In genomic region chr19:51460164-51460992, GRCh38 we compare ENCODE assay signal across 11 cellular contexts. TPM values are rescaled to one million over a fixed set of nuclear protein-coding genes. Genes with fewer than 3 reads are reported as not detected.
DNase-seq lines count a peak whose midpoint lies in the region; ATAC-seq and FAIRE-seq lines count a peak whose summit lies in the region.
"Had no signal": no experiment of that assay in that cellular context is flagged by ENCODE, and none has a peak within 500 bp of the region (broad histone marks: within the 10 kb centered on the region; RNA-seq: fewer than 3 reads in every experiment).

No MANE protein-coding gene starts in this region.

- H3K9me3 Mint-ChIP-seq in stimulated activated naive B cell treated with anti-CD40 and anti-IgM and Interleukin-4, amounts not matched to agents 10 μg/mL and 1 μg/mL and 100 μg/mL, for 72 hours = no peaks in the 10 kb centered on the region

- H3K4me3 Mint-ChIP-seq in stimulated activated naive B cell treated with anti-CD40 and anti-IgM and Interleukin-4, amounts not matched to agents 10 μg/mL and 1 μg/mL and 100 μg/mL, for 72 hours = peak overlapping the region; percentile 54 to 68

- H3K4me1 Mint-ChIP-seq in stimulated activated naive B cell treated with anti-CD40 and anti-IgM and Interleukin-4, amounts not matched to agents 10 μg/mL and 1 μg/mL and 100 μg/mL, for 72 hours = peaks cover 13 to 21% of the 10 kb centered on the region in 2 donors

- peak overlapping the region; percentile 73 for H3K27ac Mint-ChIP-seq in stimulated activated naive B cell treated with anti-CD40 and anti-IgM and Interleukin-4, amounts not matched to agents 10 μg/mL and 1 μg/mL and 100 μg/mL, for 72 hours

- ATAC-seq in stimulated activated naive B cell treated with anti-CD40 and anti-IgM and Interleukin-4, amounts not matched to agents 10 μg/mL and 1 μg/mL and 100 μg/mL, for 72 hours (replicated peaks) = peak; percentile 51 to 58
- ATAC-seq in GM21717 (IDR thresholded peaks at IDR 0.05; ENCODE audit: unreplicated experiment) (no peak), GM18517 (IDR thresholded peaks at IDR 0.05; ENCODE audit: unreplicated experiment) (no peak)

- DNase-seq in NCI-H748 (lab: John Stamatoyannopoulos, UW; ENCODE audit: unreplicated experiment) (peak; percentile 16), NCI-H748 treated with DMSO at 0.1 percent for 48 hours (lab: John Stamatoyannopoulos, UW) (no peak), OCI-M1 (lab: John Stamatoyannopoulos, UW) (peak; percentile 85), iPS DF 4.7 (ENCODE audit: extremely low read depth, low spot score) (peak; percentile 25), frontal cortex (ENCODE audit: low spot score in 2 of 2) (no peak)
- no peak for DNase-seq in stimulated activated naive B cell treated with anti-CD40 and anti-IgM and Interleukin-4, amounts not matched to agents 10 μg/mL and 1 μg/mL and 100 μg/mL, for 72 hours
- DNase-seq: hypothalamus; stimulated activated CD4-positive, alpha-beta T cell treated with anti-CD3 and anti-CD28 coated beads, Interleukin-2, amount 100 ng/mL, for 24 hours had no signal

- FAIRE-seq in frontal cortex (lab: Jason Lieb, UNC) = no peak

- peaks cover 47 to 65% of the 10 kb centered on the region in 2 donors for H3K27me3 Mint-ChIP-seq in stimulated activated naive B cell treated with anti-CD40 and anti-IgM and Interleukin-4, amounts not matched to agents 10 μg/mL and 1 μg/mL and 100 μg/mL, for 72 hours

- peaks cover 0 to 2% of the 10 kb centered on the region in 2 donors for H3K36me3 Mint-ChIP-seq in stimulated activated naive B cell treated with anti-CD40 and anti-IgM and Interleukin-4, amounts not matched to agents 10 μg/mL and 1 μg/mL and 100 μg/mL, for 72 hours

RNA-seq across cellular contexts. Expression of gene SIGLEC8, which starts 2.1 kb away (rescaled TPM):
- 0.82 TPM for total RNA-seq in frontal cortex

RNA-seq across cellular contexts. Expression of gene CEACAM18, which starts 18.0 kb away (rescaled TPM):
- not detected for total RNA-seq in frontal cortex
- total RNA-seq: adrenal gland had no signal

RNA-seq across cellular contexts. Expression of gene SIGLEC12, which starts 41.2 kb away (rescaled TPM):
- total RNA-seq in frontal cortex = not detected

RNA-seq across cellular contexts. Expression of gene SIGLEC10, which starts 42.9 kb away (rescaled TPM):
- 1.2 TPM for total RNA-seq in frontal cortex

Comparison
In these comparisons a context has a peak if more than half of its experiments do, and no peak if none do; other contexts are left out.
1. DNase-seq: peak in NCI-H748 (single experiment), OCI-M1 (single experiment) and iPS DF 4.7 (single experiment); none in NCI-H748 treated with DMSO at 0.1 percent for 48 hours (single experiment), stimulated activated naive B cell treated with anti-CD40 and anti-IgM and Interleukin-4, amounts not matched to agents 10 μg/mL and 1 μg/mL and 100 μg/mL, for 72 hours (single experiment) and frontal cortex (0 of 2).
2. ATAC-seq: peak in stimulated activated naive B cell treated with anti-CD40 and anti-IgM and Interleukin-4, amounts not matched to agents 10 μg/mL and 1 μg/mL and 100 μg/mL, for 72 hours (2 of 2); none in GM21717 (single experiment) and GM18517 (single experiment).